15 cellular contexts compared by ENCODE assay signal in genomic region chr2:197085665-197086064, GRCh38.
A peak's percentile ranks its signal among the peaks of the same experiment; 100 is the strongest.
DNase-seq lines count a peak whose midpoint lies in the region; ATAC-seq and TF ChIP-seq lines count a peak whose summit lies in the region.
"Had no signal": no experiment of that assay in that cellular context is flagged by ENCODE, and none has a peak within 500 bp of the region (broad histone marks: within the 10 kb centered on the region; RNA-seq: fewer than 3 reads in every experiment).

No MANE protein-coding gene starts in this region.

- CTCF ChIA-PET in activated B cell treated with CpG ODN at 0.5 μM for 24 hours (lab: Charles Lee) = interaction anchor here (1.4 kb wide), 1 partner anchor 83 kb away, joined by 3 read pairs; no protein-coding TSS in a partner anchor

- H3K36me3 ChIP-seq in esophagus squamous epithelium = peaks cover 0 to 14% (median 0%) of the 10 kb centered on the region in 3 donors
- peaks cover 42% of the 10 kb centered on the region for H3K36me3 ChIP-seq in lower lobe of right lung

- peaks cover 16% of the 10 kb centered on the region for H3K4me1 Mint-ChIP-seq in stimulated activated naive CD8-positive, alpha-beta T cell treated with anti-CD3 and anti-CD28 coated beads, Interleukin-15, Interleukin-2, amounts not matched to agents 100 ng/mL and 50 ng/mL, for 24 hours (ENCODE audit: low read depth)
- H3K4me1 Mint-ChIP-seq in activated B cell treated with CpG ODN at 0.5 μM for 24 hours = peaks cover 29% of the 10 kb centered on the region
- peaks cover 11 to 25% of the 10 kb centered on the region in 2 donors for H3K4me1 Mint-ChIP-seq in natural killer cell treated with Interleukin-12 subunit alpha and Interleukin-12 subunit beta and Interleukin-15 and Interleukin-18, amount 100 ng/mL, for 72 hours (ENCODE audit: low read depth in 2 of 2)

- intact Hi-C loops in activated B cell treated with CpG ODN at 0.5 μM for 24 hours (cut with micrococcal nuclease) = loop anchor here (2.0 kb wide), 1 partner anchor 15 kb away; no protein-coding TSS in a partner anchor
- intact Hi-C loops in esophagus squamous epithelium (cut with DNase I) = no loop called here
- intact Hi-C loops in lower lobe of right lung (cut with DNase I) = no loop called here

- no peak for TF ChIP-seq POLR2A in esophagus squamous epithelium (IDR thresholded peaks at IDR 0.05)

- H3K4me1 ChIP-seq in esophagus squamous epithelium = peaks cover 0 to 5% (median 3%) of the 10 kb centered on the region in 3 donors
- H3K4me1 ChIP-seq in lower lobe of right lung = peaks cover 21% of the 10 kb centered on the region

- no peak for TF ChIP-seq CTCF in activated B cell treated with CpG ODN at 0.5 μM for 24 hours (IDR thresholded peaks at IDR 0.05)
- no peak for TF ChIP-seq CTCF in esophagus squamous epithelium (IDR thresholded peaks at IDR 0.05)
- no peak for TF ChIP-seq CTCF in lower lobe of right lung (IDR thresholded peaks at IDR 0.05)

- H3K27ac ChIP-seq in esophagus squamous epithelium (no peak overlapping the region), lower lobe of right lung (no peak overlapping the region)

- POLR2A ChIA-PET in activated B cell treated with CpG ODN at 0.5 μM for 24 hours (lab: Charles Lee) = interaction anchor here (1.5 kb wide), 1 partner anchor 55 kb away, joined by 4 read pairs; no protein-coding TSS in a partner anchor

- DNase-seq in stimulated activated naive CD8-positive, alpha-beta T cell treated with anti-CD3 and anti-CD28 coated beads, Interleukin-15, Interleukin-2, amounts not matched to agents 100 U/mL and 50 U/mL, for 24 hours = no peak
- DNase-seq in activated B cell treated with CpG ODN at 0.5 μM for 24 hours (no peak), esophagus squamous epithelium (lab: John Stamatoyannopoulos, UW) (no peak), lower lobe of right lung (no peak)
- no peak for DNase-seq in natural killer cell treated with Interleukin-12 subunit alpha and Interleukin-12 subunit beta and Interleukin-15 and Interleukin-18, amount 100 ng/mL, for 72 hours (ENCODE audit: low spot score)
- DNase-seq: DMS153, EL, Karpas-422, MM.1S, NCI-H1105, NCI-H187, NCI-H82 had no signal

- WGBS in esophagus squamous epithelium, 2 donors = 95 to 98% methylated on average over 5 of the region's 5 CpGs

- no peak for ATAC-seq in stimulated activated naive CD8-positive, alpha-beta T cell treated with anti-CD3 and anti-CD28 coated beads, Interleukin-15, Interleukin-2, amounts not matched to agents 100 U/mL and 50 U/mL, for 24 hours
- ATAC-seq in activated B cell treated with CpG ODN at 0.5 μM for 24 hours (ENCODE audit: low read depth) = no peak
- ATAC-seq in natural killer cell treated with Interleukin-12 subunit alpha and Interleukin-12 subunit beta and Interleukin-15 and Interleukin-18, amount 100 ng/mL, for 72 hours = no peak
- no peak for ATAC-seq in HG03457 (IDR thresholded peaks at IDR 0.05; ENCODE audit: unreplicated experiment)
- ATAC-seq in lower lobe of right lung = no peak
- ATAC-seq: Right ventricle myocardium inferior had no signal

- H3K9me3 ChIP-seq in esophagus squamous epithelium (no peaks in the 10 kb centered on the region), lower lobe of right lung (no peaks in the 10 kb centered on the region)

- H3K27ac Mint-ChIP-seq in stimulated activated naive CD8-positive, alpha-beta T cell treated with anti-CD3 and anti-CD28 coated beads, Interleukin-15, Interleukin-2, amounts not matched to agents 100 ng/mL and 50 ng/mL, for 24 hours = peak overlapping the region; percentile 42
- peak overlapping the region; percentile 80 for H3K27ac Mint-ChIP-seq in activated B cell treated with CpG ODN at 0.5 μM for 24 hours
- peak overlapping the region; percentile 52 to 60 for H3K27ac Mint-ChIP-seq in natural killer cell treated with Interleukin-12 subunit alpha and Interleukin-12 subunit beta and Interleukin-15 and Interleukin-18, amount 100 ng/mL, for 72 hours

- no peak overlapping the region for H3K4me3 Mint-ChIP-seq in stimulated activated naive CD8-positive, alpha-beta T cell treated with anti-CD3 and anti-CD28 coated beads, Interleukin-15, Interleukin-2, amounts not matched to agents 100 ng/mL and 50 ng/mL, for 24 hours
- no peak overlapping the region for H3K4me3 Mint-ChIP-seq in activated B cell treated with CpG ODN at 0.5 μM for 24 hours
- H3K4me3 Mint-ChIP-seq in natural killer cell treated with Interleukin-12 subunit alpha and Interleukin-12 subunit beta and Interleukin-15 and Interleukin-18, amount 100 ng/mL, for 72 hours = no peak overlapping the region

- H3K9me3 Mint-ChIP-seq in stimulated activated naive CD8-positive, alpha-beta T cell treated with anti-CD3 and anti-CD28 coated beads, Interleukin-15, Interleukin-2, amounts not matched to agents 100 ng/mL and 50 ng/mL, for 24 hours = no peaks in the 10 kb centered on the region
- H3K9me3 Mint-ChIP-seq in activated B cell treated with CpG ODN at 0.5 μM for 24 hours = no peaks in the 10 kb centered on the region
- H3K9me3 Mint-ChIP-seq in natural killer cell treated with Interleukin-12 subunit alpha and Interleukin-12 subunit beta and Interleukin-15 and Interleukin-18, amount 100 ng/mL, for 72 hours = no peaks in the 10 kb centered on the region

- no peak overlapping the region for H3K4me3 ChIP-seq in esophagus squamous epithelium
- H3K4me3 ChIP-seq in lower lobe of right lung = no peak overlapping the region

- no peaks in the 10 kb centered on the region for H3K27me3 Mint-ChIP-seq in stimulated activated naive CD8-positive, alpha-beta T cell treated with anti-CD3 and anti-CD28 coated beads, Interleukin-15, Interleukin-2, amounts not matched to agents 100 ng/mL and 50 ng/mL, for 24 hours
- H3K27me3 Mint-ChIP-seq in activated B cell treated with CpG ODN at 0.5 μM for 24 hours = no peaks in the 10 kb centered on the region
- H3K27me3 Mint-ChIP-seq in natural killer cell treated with Interleukin-12 subunit alpha and Interleukin-12 subunit beta and Interleukin-15 and Interleukin-18, amount 100 ng/mL, for 72 hours = no peaks in the 10 kb centered on the region

- H3K36me3 Mint-ChIP-seq in stimulated activated naive CD8-positive, alpha-beta T cell treated with anti-CD3 and anti-CD28 coated beads, Interleukin-15, Interleukin-2, amounts not matched to agents 100 ng/mL and 50 ng/mL, for 24 hours (ENCODE audit: low read depth) = peaks cover 70% of the 10 kb centered on the region
- peaks cover 83% of the 10 kb centered on the region for H3K36me3 Mint-ChIP-seq in activated B cell treated with CpG ODN at 0.5 μM for 24 hours (ENCODE audit: low read depth)
- peaks cover 44% of the 10 kb centered on the region for H3K36me3 Mint-ChIP-seq in natural killer cell treated with Interleukin-12 subunit alpha and Interleukin-12 subunit beta and Interleukin-15 and Interleukin-18, amount 100 ng/mL, for 72 hours

- H3K27me3 ChIP-seq in esophagus squamous epithelium (no peaks in the 10 kb centered on the region), lower lobe of right lung (ENCODE audit: low read depth) (no peaks in the 10 kb centered on the region)
